10 cellular contexts compared by ENCODE assay signal in the genomic region with DNA sequence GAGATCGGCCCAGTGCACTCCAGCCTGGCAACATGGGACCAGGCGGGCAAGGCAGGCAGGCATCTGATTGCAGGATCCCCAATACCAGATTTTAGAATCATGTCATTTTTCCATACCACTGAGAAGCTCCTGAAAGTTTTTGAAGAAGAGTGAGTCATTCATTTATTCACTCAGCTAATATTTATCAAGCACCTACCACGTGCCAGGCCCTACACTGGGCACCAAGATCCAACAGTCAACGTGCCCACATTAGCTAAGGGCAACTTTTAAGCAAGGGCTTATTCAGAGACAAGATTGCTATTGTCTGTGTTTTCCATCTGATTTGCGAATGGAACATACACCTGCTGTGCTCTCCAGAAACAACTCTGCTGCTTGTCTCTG.
DNase-seq lines count a peak whose midpoint lies in the region; ATAC-seq and TF ChIP-seq lines count a peak whose summit lies in the region.
"Had no signal": no experiment of that assay in that cellular context is flagged by ENCODE, and none has a peak within 500 bp of the region (broad histone marks: within the 10 kb centered on the region; RNA-seq: fewer than 3 reads in every experiment).

No MANE protein-coding gene starts in this region.

- peak overlapping the region; percentile 34 for H3K4me3 ChIP-seq in thoracic aorta
- H3K4me3 ChIP-seq: HAP-1, testis had no signal

- peak overlapping the region; percentile 34 for H3K27ac Mint-ChIP-seq in activated naive CD4-positive, alpha-beta T cell treated with anti-CD3 and anti-CD28 coated beads for 36 hours
- peak overlapping the region; percentile 77 for H3K27ac Mint-ChIP-seq in activated T-helper 1 cell treated with anti-CD3 and anti-CD28 coated beads, Interleukin-12 subunit alpha, Interleukin-12 subunit beta, Interleukin-2, Interleukin-4 antibody, amounts not matched to agents 30 ng/mL and 10 ng/mL and 1 ng/mL, durations not matched to agents 14 hours and 24 hours and 36 hours
- H3K27ac Mint-ChIP-seq in memory B cell = no peak overlapping the region

- intact Hi-C loops in activated naive CD4-positive, alpha-beta T cell treated with anti-CD3 and anti-CD28 coated beads for 36 hours (cut with micrococcal nuclease) = loop anchor here (1.0 to 5.0 kb wide), 7 partner anchors 192 to 738 kb away; a partner anchor contains a TSS
- intact Hi-C loops in activated T-helper 1 cell treated with anti-CD3 and anti-CD28 coated beads, Interleukin-12 subunit alpha, Interleukin-12 subunit beta, Interleukin-2, Interleukin-4 antibody, amounts not matched to agents 30 ng/mL and 10 ng/mL and 1 ng/mL, durations not matched to agents 14 hours and 24 hours and 36 hours (cut with micrococcal nuclease) = loop anchor here (1.0 to 10.0 kb wide), 5 partner anchors 278 to 728 kb away; a partner anchor contains a TSS

- no peaks in the 10 kb centered on the region for H3K9me3 ChIP-seq in thoracic aorta
- H3K9me3 ChIP-seq: HAP-1, testis had no signal

- H3K27me3 Mint-ChIP-seq in activated naive CD4-positive, alpha-beta T cell treated with anti-CD3 and anti-CD28 coated beads for 36 hours (ENCODE audit: low read depth) = no peaks in the 10 kb centered on the region
- peaks cover 11% of the 10 kb centered on the region for H3K27me3 Mint-ChIP-seq in activated T-helper 1 cell treated with anti-CD3 and anti-CD28 coated beads, Interleukin-12 subunit alpha, Interleukin-12 subunit beta, Interleukin-2, Interleukin-4 antibody, amounts not matched to agents 30 ng/mL and 10 ng/mL and 1 ng/mL, durations not matched to agents 14 hours and 24 hours and 36 hours (ENCODE audit: insufficient read depth)
- H3K27me3 Mint-ChIP-seq in memory B cell = no peaks in the 10 kb centered on the region

- TF ChIP-seq CTCF in thoracic aorta (IDR thresholded peaks at IDR 0.05) = no peak

- CTCF ChIA-PET in activated naive CD4-positive, alpha-beta T cell treated with anti-CD3 and anti-CD28 coated beads for 36 hours (lab: Charles Lee) = interaction anchor here (0.8 to 8.5 kb wide), 36 partner anchors 9 to 437 kb away, joined by 3 to 350 read pairs (median 6); no protein-coding TSS in a partner anchor

- peaks cover 19 to 45% of the 10 kb centered on the region in 2 donors for H3K4me1 ChIP-seq in thoracic aorta (ENCODE audit: control insufficient read depth in 1 of 2, low read depth in 2 of 2)

- H3K4me3 Mint-ChIP-seq in activated naive CD4-positive, alpha-beta T cell treated with anti-CD3 and anti-CD28 coated beads for 36 hours = peak overlapping the region; percentile 66
- H3K4me3 Mint-ChIP-seq in activated T-helper 1 cell treated with anti-CD3 and anti-CD28 coated beads, Interleukin-12 subunit alpha, Interleukin-12 subunit beta, Interleukin-2, Interleukin-4 antibody, amounts not matched to agents 30 ng/mL and 10 ng/mL and 1 ng/mL, durations not matched to agents 14 hours and 24 hours and 36 hours = peak overlapping the region; percentile 50
- peak overlapping the region; percentile 67 for H3K4me3 Mint-ChIP-seq in memory B cell

- DNase-seq in activated naive CD4-positive, alpha-beta T cell treated with anti-CD3 and anti-CD28 coated beads for 36 hours = no peak
- DNase-seq in activated naive CD4-positive, alpha-beta T cell treated with anti-CD3 and anti-CD28 coated beads, Interleukin-2, amount 50 U/mL, for 16 hours = no peak
- DNase-seq in activated T-helper 1 cell treated with anti-CD3 and anti-CD28 coated beads, Interleukin-12 subunit alpha, Interleukin-12 subunit beta, Interleukin-2, Interleukin-4 antibody, amounts not matched to agents 30 ng/mL and 10 ng/mL and 1 ng/mL, durations not matched to agents 14 hours and 24 hours and 36 hours (ENCODE audit: low spot score) = no peak
- DNase-seq in memory B cell (ENCODE audit: low spot score in 2 of 2) (no peak), thoracic aorta (ENCODE audit: low spot score) (no peak)
- no peak for DNase-seq in stimulated activated CD4-positive, alpha-beta T cell treated with anti-CD3 and anti-CD28 coated beads, Interleukin-4, amount 100 ng/mL, for 1 hour
- DNase-seq: testis had no signal

- H3K4me1 Mint-ChIP-seq in activated naive CD4-positive, alpha-beta T cell treated with anti-CD3 and anti-CD28 coated beads for 36 hours (ENCODE audit: low read depth) = peaks cover 50% of the 10 kb centered on the region
- H3K4me1 Mint-ChIP-seq in activated T-helper 1 cell treated with anti-CD3 and anti-CD28 coated beads, Interleukin-12 subunit alpha, Interleukin-12 subunit beta, Interleukin-2, Interleukin-4 antibody, amounts not matched to agents 30 ng/mL and 10 ng/mL and 1 ng/mL, durations not matched to agents 14 hours and 24 hours and 36 hours (ENCODE audit: low read depth) = peaks cover 87% of the 10 kb centered on the region
- H3K4me1 Mint-ChIP-seq in memory B cell = peaks cover 28% of the 10 kb centered on the region

- no peaks in the 10 kb centered on the region for H3K36me3 Mint-ChIP-seq in activated naive CD4-positive, alpha-beta T cell treated with anti-CD3 and anti-CD28 coated beads for 36 hours (ENCODE audit: low read depth)
- no peaks in the 10 kb centered on the region for H3K36me3 Mint-ChIP-seq in activated T-helper 1 cell treated with anti-CD3 and anti-CD28 coated beads, Interleukin-12 subunit alpha, Interleukin-12 subunit beta, Interleukin-2, Interleukin-4 antibody, amounts not matched to agents 30 ng/mL and 10 ng/mL and 1 ng/mL, durations not matched to agents 14 hours and 24 hours and 36 hours (ENCODE audit: low read depth)
- no peaks in the 10 kb centered on the region for H3K36me3 Mint-ChIP-seq in memory B cell

- H3K27ac ChIP-seq in thoracic aorta = no peak overlapping the region

- ATAC-seq in memory B cell (ENCODE audit: low read depth) (no peak), thoracic aorta (ENCODE audit: insufficient number of reproducible peaks, low FRiP score, low read depth) (no peak), GM21515 (IDR thresholded peaks at IDR 0.05; ENCODE audit: unreplicated experiment) (no peak), HG03139 (IDR thresholded peaks at IDR 0.05; ENCODE audit: unreplicated experiment) (no peak)

- no peaks in the 10 kb centered on the region for H3K27me3 ChIP-seq in thoracic aorta (replicated peaks; ENCODE audit: insufficient read depth)
- H3K27me3 ChIP-seq: testis had no signal

- H3K36me3 ChIP-seq in thoracic aorta = no peaks in the 10 kb centered on the region
- H3K36me3 ChIP-seq: HAP-1 had no signal

- no peaks in the 10 kb centered on the region for H3K9me3 Mint-ChIP-seq in activated naive CD4-positive, alpha-beta T cell treated with anti-CD3 and anti-CD28 coated beads for 36 hours
- no peaks in the 10 kb centered on the region for H3K9me3 Mint-ChIP-seq in activated T-helper 1 cell treated with anti-CD3 and anti-CD28 coated beads, Interleukin-12 subunit alpha, Interleukin-12 subunit beta, Interleukin-2, Interleukin-4 antibody, amounts not matched to agents 30 ng/mL and 10 ng/mL and 1 ng/mL, durations not matched to agents 14 hours and 24 hours and 36 hours
- H3K9me3 Mint-ChIP-seq in memory B cell = no peaks in the 10 kb centered on the region
